Comparison of ENCODE assay signal across 17 cellular contexts in genomic region chr10:127013696-127014095, GRCh38.
DNase-seq lines count a peak whose midpoint lies in the region; ATAC-seq and TF ChIP-seq lines count a peak whose summit lies in the region.
"Had no signal": no experiment of that assay in that cellular context is flagged by ENCODE, and none has a peak within 500 bp of the region (broad histone marks: within the 10 kb centered on the region; RNA-seq: fewer than 3 reads in every experiment).

No MANE protein-coding gene starts in this region.

- H3K27me3 ChIP-seq in heart left ventricle: no peaks in the 10 kb centered on the region
- H3K27me3 ChIP-seq in mucosa of stomach (ENCODE audit: control insufficient read depth, insufficient read depth, low read length): no peaks in the 10 kb centered on the region
- H3K27me3 ChIP-seq in gastrocnemius medialis: no peaks in the 10 kb centered on the region
- H3K27me3 ChIP-seq: adrenal gland, testis had no signal

- POLR2A ChIA-PET in RWPE1 (lab: Yijun Ruan, JAX; ENCODE audit: low non-redundant PET): no interaction called here

- peaks cover 27% of the 10 kb centered on the region for H3K4me1 Mint-ChIP-seq in glutamatergic neuron (ENCODE audit: low read depth, unreplicated experiment)

- no peaks in the 10 kb centered on the region for H3K9me3 ChIP-seq in heart left ventricle
- no peaks in the 10 kb centered on the region for H3K9me3 ChIP-seq in mucosa of stomach (ENCODE audit: control insufficient read depth, low read length)
- H3K9me3 ChIP-seq in gastrocnemius medialis: no peaks in the 10 kb centered on the region
- H3K9me3 ChIP-seq: adrenal gland, neutrophil, testis had no signal

- no peak for TF ChIP-seq CTCF in RWPE1 (conservative IDR thresholded peaks at IDR 0.05; ENCODE audit: low read depth)
- no peak for TF ChIP-seq CTCF in heart left ventricle (IDR thresholded peaks at IDR 0.05)
- TF ChIP-seq CTCF in gastrocnemius medialis (IDR thresholded peaks at IDR 0.05 in 4 of 5, conservative IDR thresholded peaks at IDR 0.05 in 1 of 5): no peak
- TF ChIP-seq CTCF in glutamatergic neuron (IDR thresholded peaks at IDR 0.05; ENCODE audit: partially characterized antibody, unreplicated experiment): no peak

- H3K4me1 ChIP-seq in heart left ventricle (peaks cover 0 to 21% (median 7%) of the 10 kb centered on the region in 12 donors), mucosa of stomach (ENCODE audit: control insufficient read depth, insufficient read depth, low read length) (peaks cover 15% of the 10 kb centered on the region), gastrocnemius medialis (peaks cover 0 to 8% of the 10 kb centered on the region in 2 donors)

- peaks cover 3% of the 10 kb centered on the region for H3K9me3 Mint-ChIP-seq in glutamatergic neuron (ENCODE audit: unreplicated experiment)

- no peak overlapping the region for H3K4me3 ChIP-seq in heart left ventricle
- H3K4me3 ChIP-seq in mucosa of stomach (ENCODE audit: low read length): peak overlapping the region; percentile 42
- no peak overlapping the region for H3K4me3 ChIP-seq in gastrocnemius medialis
- H3K4me3 ChIP-seq: adrenal gland, testis had no signal

- in situ Hi-C loops in gastrocnemius medialis (cut with MboI; ENCODE audit: low sequenced_read_pairs in 4 of 4): no loop called here

- no peak overlapping the region for H3K27ac Mint-ChIP-seq in glutamatergic neuron (ENCODE audit: unreplicated experiment)

- intact Hi-C loops in heart left ventricle (cut with DNase I): no loop called here
- intact Hi-C loops in gastrocnemius medialis (cut with DNase I; ENCODE audit: low total_unique reads): no loop called here

- WGBS in heart left ventricle, 4 donors: 58 to 64% (median 62%) methylated on average over 8 of the region's 8 CpGs

- CTCF ChIA-PET in RWPE1 (lab: Yijun Ruan, JAX): no interaction called here

- TF ChIP-seq POLR2A in heart left ventricle (IDR thresholded peaks at IDR 0.05): no peak
- TF ChIP-seq POLR2A in gastrocnemius medialis (IDR thresholded peaks at IDR 0.05): no peak

- no peak overlapping the region for H3K4me3 Mint-ChIP-seq in glutamatergic neuron (ENCODE audit: unreplicated experiment)

- H3K36me3 Mint-ChIP-seq in glutamatergic neuron (ENCODE audit: unreplicated experiment): no peaks in the 10 kb centered on the region

- DNase-seq in RWPE1 (ENCODE audit: low spot score) (no peak), heart left ventricle (no peak), gastrocnemius medialis (no peak), iPS-NIHi11 (ENCODE audit: low spot score) (no peak), glutamatergic neuron (no peak)
- DNase-seq: activated CD4-positive, alpha-beta T cell treated with anti-CD3 and anti-CD28 coated beads, Interleukin-2, amount 50 U/mL, for 48 hours; activated gamma-delta T cell treated with Interleukin-2 at 50 U/mL for 16 hours; adrenal gland; effector memory CD4-positive, alpha-beta T cell; midbrain; NCI-H526; SIG-M5; testis; WERI-Rb-1 had no signal

- H3K36me3 ChIP-seq in heart left ventricle: peaks cover 0 to 63% (median 18%) of the 10 kb centered on the region in 9 donors
- H3K36me3 ChIP-seq in mucosa of stomach (ENCODE audit: control insufficient read depth, insufficient read depth, low read length): no peaks in the 10 kb centered on the region
- no peaks in the 10 kb centered on the region for H3K36me3 ChIP-seq in gastrocnemius medialis
- H3K36me3 ChIP-seq: neutrophil, WERI-Rb-1 had no signal

- H3K27me3 Mint-ChIP-seq in glutamatergic neuron (ENCODE audit: unreplicated experiment): peaks cover 3% of the 10 kb centered on the region

- H3K27ac ChIP-seq in RWPE1 (peak overlapping the region; percentile 70), heart left ventricle (peak overlapping the region in 10 of 12 donors; percentile 30 to 82 (median 64)), gastrocnemius medialis (no peak overlapping the region)
- H3K27ac ChIP-seq: adrenal gland, neutrophil, testis had no signal

- H3K9ac ChIP-seq in mucosa of stomach (ENCODE audit: low read length): peak overlapping the region; percentile 66

- ATAC-seq in heart left ventricle (peak in 1 of 4 donors; percentile 24), gastrocnemius medialis (no peak), HG02938 (IDR thresholded peaks at IDR 0.05; ENCODE audit: unreplicated experiment) (no peak)

Comparison
In these comparisons a context has a peak if more than half of its experiments do, and no peak if none do; other contexts are left out.
1. H3K27ac ChIP-seq: peak in RWPE1 (single experiment) and heart left ventricle (10 of 12); none in gastrocnemius medialis (0 of 4).